Comparison of ENCODE assay signal across 8 cellular contexts in genomic region chr6:106339334-106340029, GRCh38.
DNase-seq lines count a peak whose midpoint lies in the region; ATAC-seq and TF ChIP-seq lines count a peak whose summit lies in the region.

No MANE protein-coding gene starts in this region.

- H3K4me1 ChIP-seq in mucosa of rectum (ENCODE audit: control insufficient read depth in 2 of 2, insufficient read depth in 2 of 2, low read length in 2 of 2) (peaks cover 0 to 6% of the 10 kb centered on the region in 2 donors), tibial artery (no peaks in the 10 kb centered on the region)

- no peak overlapping the region for H3K27ac ChIP-seq in mucosa of rectum (ENCODE audit: low read depth in 2 of 2, low read length in 2 of 2)
- no peak overlapping the region for H3K27ac ChIP-seq in tibial artery

- H3K36me3 ChIP-seq in mucosa of rectum (ENCODE audit: control insufficient read depth in 2 of 2, insufficient read depth in 2 of 2, low read length in 2 of 2) (no peaks in the 10 kb centered on the region), tibial artery (no peaks in the 10 kb centered on the region)

- no peaks in the 10 kb centered on the region for H3K9me3 ChIP-seq in mucosa of rectum (ENCODE audit: control insufficient read depth in 2 of 2, low read length in 2 of 2)
- no peaks in the 10 kb centered on the region for H3K9me3 ChIP-seq in tibial artery

- DNase-seq in NCI-H1092 treated with DMSO at 0.1 percent for 48 hours (lab: John Stamatoyannopoulos, UW) = peak; percentile 48
- DNase-seq in NCI-H1092 (lab: John Stamatoyannopoulos, UW) = no peak
- peak; percentile 78 for DNase-seq in NCI-H748 treated with DMSO at 0.1 percent for 48 hours (lab: John Stamatoyannopoulos, UW)
- DNase-seq in activated CD8-positive, alpha-beta memory T cell treated with anti-CD3 and anti-CD28 coated beads for 24 hours = peak; percentile 61
- DNase-seq in epithelial cell of esophagus (ENCODE audit: low read depth) = peak; percentile 90
- DNase-seq in tibial artery = peak in 1 of 2 donors; percentile 28

- H3K4me3 ChIP-seq in epithelial cell of esophagus (ENCODE audit: low read length) (no peak overlapping the region), mucosa of rectum (ENCODE audit: low read length in 2 of 2) (peak overlapping the region in 1 of 2 donors; percentile 49), tibial artery (no peak overlapping the region)

- H3K27me3 ChIP-seq in mucosa of rectum (ENCODE audit: control insufficient read depth in 2 of 2, insufficient read depth in 2 of 2, low read length in 2 of 2) (no peaks in the 10 kb centered on the region), tibial artery (peaks cover 0 to 5% of the 10 kb centered on the region in 2 donors)

- ATAC-seq in HG03175 (IDR thresholded peaks at IDR 0.05; ENCODE audit: unreplicated experiment) = peak; percentile 77

- peak; percentile 87 for TF ChIP-seq CTCF in epithelial cell of esophagus (IDR thresholded peaks at IDR 0.05; ENCODE audit: insufficient read depth, low read depth, low read length, missing control alignments)
- TF ChIP-seq CTCF in tibial artery (IDR thresholded peaks at IDR 0.05) = peak; percentile 44 to 49

- peak overlapping the region; percentile 23 to 26 for H3K9ac ChIP-seq in mucosa of rectum (ENCODE audit: low read depth in 1 of 2, low read length in 2 of 2)

- intact Hi-C loops in tibial artery (cut with DNase I; ENCODE audit: low total_unique reads) = loop anchor here (10.0 kb wide), 1 partner anchor 225 kb away; no protein-coding TSS in a partner anchor
